Comparison of ENCODE assay signal across 1 cellular context in the genomic region with DNA sequence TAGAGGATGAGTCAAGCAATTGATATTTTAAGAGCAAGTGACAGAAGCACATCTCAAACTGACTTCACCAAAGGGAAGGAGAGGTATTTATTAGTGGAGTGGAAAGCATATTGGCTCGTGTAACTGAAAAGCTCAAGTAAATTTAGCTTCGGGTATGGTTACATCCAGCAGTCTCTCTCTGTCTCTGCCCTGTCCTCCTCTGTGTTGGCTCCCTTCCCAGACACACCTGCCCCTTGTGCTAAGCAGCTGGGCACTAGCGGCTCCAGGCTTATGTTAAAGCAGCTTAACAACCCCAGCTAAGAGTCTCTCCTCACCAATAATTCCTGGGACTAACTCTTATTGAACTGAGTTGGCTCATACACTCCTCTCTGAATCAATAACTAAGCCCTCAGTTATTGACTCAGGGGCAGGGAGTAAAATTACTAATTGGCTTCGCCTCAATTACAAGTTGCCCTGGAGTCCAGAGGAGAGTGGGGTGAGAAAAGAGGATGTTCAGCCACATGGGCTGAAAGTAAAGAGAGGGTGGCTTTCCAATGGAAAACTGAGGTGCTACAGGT.
A peak's percentile ranks its signal among the peaks of the same experiment; 100 is the strongest.
TF ChIP-seq lines count a peak whose summit lies in the region.

No MANE protein-coding gene starts in this region.

TF ChIP-seq in GM12878, 131 proteins besides CTCF, POLR2A, EP300 and RAD21 (continued from another document):
- TF ChIP-seq IKZF1 (conservative IDR thresholded peaks at IDR 0.05), result peak; percentile 84
